10 cellular contexts compared by ENCODE assay signal in genomic region chr12:95004610-95005009, GRCh38. TPM values are rescaled to one million over a fixed set of nuclear protein-coding genes. Genes with fewer than 3 reads are reported as not detected.
DNase-seq lines count a peak whose midpoint lies in the region; ATAC-seq lines count a peak whose summit lies in the region.
"Had no signal": no experiment of that assay in that cellular context is flagged by ENCODE, and none has a peak within 500 bp of the region (broad histone marks: within the 10 kb centered on the region; RNA-seq: fewer than 3 reads in every experiment).

No MANE protein-coding gene starts in this region.

- CTCF ChIA-PET in CD4-positive, alpha-beta memory T cell (lab: Charles Lee; ENCODE audit: partially characterized antibody): interaction anchor here (0.7 to 2.4 kb wide), 4 partner anchors 9 to 213 kb away, joined by 3 to 21 read pairs (median 7); partner anchors contain the start of genes FGD6, NR2C1 and VEZT

- peaks cover 49% of the 10 kb centered on the region for H3K4me1 ChIP-seq in CD4-positive, alpha-beta memory T cell (ENCODE audit: insufficient read depth, low read length)

- peaks cover 0 to 37% (median 23%) of the 10 kb centered on the region in 8 donors for H3K9me3 Mint-ChIP-seq in CD4-positive, alpha-beta memory T cell
- peaks cover 9% of the 10 kb centered on the region for H3K9me3 Mint-ChIP-seq in activated naive CD8-positive, alpha-beta T cell (ENCODE audit: low read depth)

- in situ Hi-C loops in KBM-7 (cut with MboI; ENCODE audit: low pct_unique_long_range_greater_than_20kb, low sequenced_read_pairs): no loop called here

- H3K27ac ChIP-seq in CD4-positive, alpha-beta memory T cell (ENCODE audit: low read depth, low read length): no peak overlapping the region

- H3K4me3 ChIP-seq in CD4-positive, alpha-beta memory T cell (ENCODE audit: low read length in 2 of 2): no peak overlapping the region

- H3K27ac Mint-ChIP-seq in CD4-positive, alpha-beta memory T cell: peak overlapping the region; percentile 32 to 96 (median 94)
- H3K27ac Mint-ChIP-seq in activated naive CD8-positive, alpha-beta T cell: no peak overlapping the region

- H3K36me3 ChIP-seq in CD4-positive, alpha-beta memory T cell (ENCODE audit: insufficient read depth, low read length): no peaks in the 10 kb centered on the region

- no peaks in the 10 kb centered on the region for H3K27me3 ChIP-seq in CD4-positive, alpha-beta memory T cell (ENCODE audit: insufficient read depth, low read length)

- H3K36me3 Mint-ChIP-seq in CD4-positive, alpha-beta memory T cell: peaks cover 10 to 28% of the 10 kb centered on the region in 2 donors
- H3K36me3 Mint-ChIP-seq in activated naive CD8-positive, alpha-beta T cell: peaks cover 16% of the 10 kb centered on the region

- DNase-seq in CD4-positive, alpha-beta memory T cell: no peak
- DNase-seq in KBM-7 (peak; percentile 25), myocyte (ENCODE audit: low read depth) (peak; percentile 6), NCI-H2171 treated with DMSO at 0.1 percent for 48 hours (lab: John Stamatoyannopoulos, UW) (no peak), NCI-H524 treated with DMSO at 0.1 percent for 48 hours (lab: John Stamatoyannopoulos, UW) (no peak)
- DNase-seq: NCI-H510A treated with DMSO at 0.1 percent for 48 hours, T-helper 9 cell had no signal

- no peaks in the 10 kb centered on the region for H3K9me3 ChIP-seq in CD4-positive, alpha-beta memory T cell (ENCODE audit: control insufficient read depth in 1 of 2, low read length in 2 of 2)

- H3K27me3 Mint-ChIP-seq in CD4-positive, alpha-beta memory T cell: no peaks in the 10 kb centered on the region
- H3K27me3 Mint-ChIP-seq in activated naive CD8-positive, alpha-beta T cell: no peaks in the 10 kb centered on the region

- intact Hi-C loops in CD4-positive, alpha-beta memory T cell (cut with micrococcal nuclease): loop anchor here (5.0 to 10.0 kb wide), 3 partner anchors 468 to 1033 kb away; partner anchors contain the start of genes LTA4H and METAP2

- POLR2A ChIA-PET in CD4-positive, alpha-beta memory T cell (lab: Charles Lee; ENCODE audit: partially characterized antibody): interaction anchor here (1.3 to 5.4 kb wide), 6 partner anchors 15 to 469 kb away, joined by 5 to 116 read pairs (median 10); partner anchors contain the start of genes METAP2 and NR2C1

- H3K4me3 Mint-ChIP-seq in CD4-positive, alpha-beta memory T cell: peak overlapping the region; percentile 26 to 95 (median 70)
- peak overlapping the region; percentile 97 for H3K4me3 Mint-ChIP-seq in activated naive CD8-positive, alpha-beta T cell

- peaks cover 20 to 43% (median 30%) of the 10 kb centered on the region in 4 donors for H3K4me1 Mint-ChIP-seq in CD4-positive, alpha-beta memory T cell
- peaks cover 38% of the 10 kb centered on the region for H3K4me1 Mint-ChIP-seq in activated naive CD8-positive, alpha-beta T cell (ENCODE audit: low read depth)

- ATAC-seq in HG03159 (IDR thresholded peaks at IDR 0.05; ENCODE audit: unreplicated experiment): no peak
- ATAC-seq in GM18517 (IDR thresholded peaks at IDR 0.05; ENCODE audit: unreplicated experiment): no peak

RNA-seq across cellular contexts. Expression of gene NDUFA12, which starts 1.1 kb away (rescaled TPM):
- total RNA-seq in CD4-positive, alpha-beta memory T cell: 10 to 100 TPM; 55.5 to 61.5 TPM
- polyA plus RNA-seq in CD4-positive, alpha-beta memory T cell: 100 to 1,000 TPM; 279 to 557 TPM
- total RNA-seq in myocyte: 254 and 256 TPM in 2 replicates
- polyA plus RNA-seq in myocyte (2012): 137 TPM

Comparison
In these comparisons a context has a peak if more than half of its experiments do, and no peak if none do; other contexts are left out.
1. DNase-seq: peak in KBM-7 (single experiment) and myocyte (single experiment); none in CD4-positive, alpha-beta memory T cell (0 of 5), NCI-H2171 treated with DMSO at 0.1 percent for 48 hours (single experiment) and NCI-H524 treated with DMSO at 0.1 percent for 48 hours (single experiment).